ENCODE assay signal across 14 cellular contexts in genomic region chr1:29682918-29683314, GRCh38.
A peak's percentile ranks its signal among the peaks of the same experiment; 100 is the strongest.
DNase-seq lines count a peak whose midpoint lies in the region; ATAC-seq, FAIRE-seq and TF ChIP-seq lines count a peak whose summit lies in the region.
"Had no signal": no experiment of that assay in that cellular context is flagged by ENCODE, and none has a peak within 500 bp of the region (broad histone marks: within the 10 kb centered on the region; RNA-seq: fewer than 3 reads in every experiment).

No MANE protein-coding gene starts in this region.

- no peak overlapping the region for H2AK5ac ChIP-seq in mesenchymal stem cell (ENCODE audit: low read length, severe bottlenecking)

- H3K79me1 ChIP-seq in mesenchymal stem cell (replicated peaks; ENCODE audit: low read length, poor library complexity, severe bottlenecking): no peaks in the 10 kb centered on the region

- no peaks in the 10 kb centered on the region for H3K36me3 Mint-ChIP-seq in neural crest cell (ENCODE audit: low read depth)
- H3K36me3 Mint-ChIP-seq: naive B cell had no signal

- H3K9me3 ChIP-seq in adipocyte (ENCODE audit: control insufficient read depth, low read length) (no peaks in the 10 kb centered on the region), HepG2 (ENCODE audit: low read length) (no peaks in the 10 kb centered on the region), mesenchymal stem cell (ENCODE audit: control insufficient read depth, low read length) (no peaks in the 10 kb centered on the region)
- H3K9me3 ChIP-seq: esophagus muscularis mucosa had no signal

- POLR2A ChIA-PET in HepG2 (lab: Yijun Ruan, JAX): no interaction called here

- 0% methylated on average over 1 of the region's 3 CpGs for WGBS in HepG2 (ENCODE audit: low lambda C conversion rate)
- 47% methylated on average over 2 of the region's 3 CpGs for WGBS in mesenchymal stem cell

- H3K14ac ChIP-seq in mesenchymal stem cell (ENCODE audit: low read length in 2 of 2): no peak overlapping the region

- H3K4me2 ChIP-seq in HepG2 (ENCODE audit: low read depth, low read length) (no peak overlapping the region), mesenchymal stem cell (ENCODE audit: low read length, poor library complexity, severe bottlenecking) (no peak overlapping the region)

- H3K9ac ChIP-seq in adipocyte (ENCODE audit: low read length): no peak overlapping the region
- no peak overlapping the region for H3K9ac ChIP-seq in HepG2 (ENCODE audit: insufficient read depth, low read depth, low read length)
- H3K9ac ChIP-seq in mesenchymal stem cell (ENCODE audit: low read length): no peak overlapping the region

- TF ChIP-seq EP300 in HepG2 (IDR thresholded peaks at IDR 0.05; ENCODE audit: low read depth in 2 of 2, low read length in 2 of 2): no peak
- no peak for TF ChIP-seq EP300 in HepG2 (CRISPR knock-in tag; IDR thresholded peaks at IDR 0.05; ENCODE audit: borderline replicate concordance)

- H2BK5ac ChIP-seq in mesenchymal stem cell (ENCODE audit: low read depth, low read length, poor library complexity, severe bottlenecking): no peak overlapping the region

- peak overlapping the region; percentile 3 for H3K27ac Mint-ChIP-seq in neural crest cell (ENCODE audit: unreplicated experiment)
- H3K27ac Mint-ChIP-seq: naive B cell had no signal

- no peak overlapping the region for H4K91ac ChIP-seq in mesenchymal stem cell (ENCODE audit: low read length)

- no peak overlapping the region for H3K23ac ChIP-seq in mesenchymal stem cell (ENCODE audit: low read length in 2 of 2)

- no peaks in the 10 kb centered on the region for H3K36me3 ChIP-seq in adipocyte (ENCODE audit: control insufficient read depth, insufficient read depth, low read length, severe bottlenecking)
- H3K36me3 ChIP-seq in HepG2 (replicated peaks in 1 of 2; ENCODE audit: control insufficient read depth in 1 of 2, insufficient read depth in 2 of 2, low read length in 2 of 2): no peaks in the 10 kb centered on the region
- no peaks in the 10 kb centered on the region for H3K36me3 ChIP-seq in mesenchymal stem cell (ENCODE audit: control insufficient read depth in 1 of 2, insufficient read depth in 2 of 2, low read depth in 1 of 2, low read length in 2 of 2)
- H3K36me3 ChIP-seq: brain microvascular endothelial cell, esophagus muscularis mucosa had no signal

- no peak for FAIRE-seq in HepG2 (lab: Jason Lieb, UNC)
- FAIRE-seq: TTC549 had no signal

- no peak overlapping the region for H2BK12ac ChIP-seq in mesenchymal stem cell (ENCODE audit: low read length in 2 of 2)

- H3K27me3 ChIP-seq in adipocyte (replicated peaks; ENCODE audit: control insufficient read depth, insufficient read depth, low read length) (peaks cover 9% of the 10 kb centered on the region), HepG2 (ENCODE audit: control insufficient read depth in 1 of 2, insufficient read depth in 2 of 2, low read length in 2 of 2) (peaks cover 0 to 3% of the 10 kb centered on the region in 2 experiments; a peak in 3 of 5 replicates), mesenchymal stem cell (ENCODE audit: control insufficient read depth in 1 of 2, insufficient read depth in 1 of 2, low read length in 2 of 2) (peaks cover 0 to 18% of the 10 kb centered on the region in 2 experiments)
- H3K27me3 ChIP-seq: brain microvascular endothelial cell had no signal

- H3K4me3 Mint-ChIP-seq in neural crest cell: no peak overlapping the region
- H3K4me3 Mint-ChIP-seq: naive B cell had no signal

- H3K18ac ChIP-seq in mesenchymal stem cell (ENCODE audit: low read depth in 1 of 2, low read length in 2 of 2): no peak overlapping the region

- no peak overlapping the region for H3K4me3 ChIP-seq in adipocyte (ENCODE audit: low read length)
- no peak overlapping the region for H3K4me3 ChIP-seq in HepG2 (replicated peaks in 1 of 3; ENCODE audit: insufficient read depth in 1 of 3, low read depth in 2 of 3, low read length in 3 of 3)
- H3K4me3 ChIP-seq in mesenchymal stem cell (ENCODE audit: insufficient read depth in 1 of 2, low read depth in 1 of 2, low read length in 2 of 2): no peak overlapping the region
- H3K4me3 ChIP-seq: esophagus muscularis mucosa had no signal

- no peak overlapping the region for H2BK15ac ChIP-seq in mesenchymal stem cell (ENCODE audit: low read depth, poor library complexity, severe bottlenecking)

- no peaks in the 10 kb centered on the region for H3K27me3 Mint-ChIP-seq in neural crest cell (ENCODE audit: low read depth)

- no TSS peak for BruUV-seq in HepG2 (replicated peaks; lab: Mats Ljungman, UMichigan)

- no peaks in the 10 kb centered on the region for H3K9me3 Mint-ChIP-seq in neural crest cell
- H3K9me3 Mint-ChIP-seq: naive B cell had no signal

- intact Hi-C loops in HepG2 (cut with micrococcal nuclease; ENCODE audit: unreplicated experiment): no loop called here

- TF ChIP-seq CTCF in neural crest cell (conservative IDR thresholded peaks at IDR 0.05) (no peak), HepG2 (CRISPR knock-in tag; IDR thresholded peaks at IDR 0.05) (no peak)

- no peak overlapping the region for H4K8ac ChIP-seq in mesenchymal stem cell (ENCODE audit: low read length)

- DNase-seq in Daoy (ENCODE audit: low read depth) (peak; percentile 39), NCI-H1092 treated with DMSO at 0.1 percent for 48 hours (lab: John Stamatoyannopoulos, UW) (peak; percentile 89), adipocyte (ENCODE audit: low read depth) (peak; percentile 10), neural crest cell (ENCODE audit: low read depth, low spot score) (no peak), HepG2 (ENCODE audit: low spot score) (no peak), mesenchymal stem cell (no peak), GOT3 (lab: John Stamatoyannopoulos, UW) (no peak)
- DNase-seq: activated T-cell treated with anti-CD3 and anti-CD28 coated beads, Interleukin-2, amount 50 U/mL, for 1 hour; brain microvascular endothelial cell; DMS53; naive B cell had no signal

- no peaks in the 10 kb centered on the region for H3K79me2 ChIP-seq in HepG2 (ENCODE audit: insufficient read depth, low read length)

- no peaks in the 10 kb centered on the region for H4K20me1 ChIP-seq in HepG2 (ENCODE audit: insufficient read depth, low read length)

- in situ Hi-C loops in HepG2 (cut with HindIII; ENCODE audit: extremely low pct_ligation_motif_present, low pct_unique_long_range_greater_than_20kb): no loop called here

- no peak overlapping the region for H3K4ac ChIP-seq in mesenchymal stem cell (ENCODE audit: low read depth in 1 of 2, low read length in 2 of 2)

- H3K27ac ChIP-seq in HepG2 (ENCODE audit: extremely low read length, insufficient read depth, low read length): no peak overlapping the region
- no peak overlapping the region for H3K27ac ChIP-seq in mesenchymal stem cell (ENCODE audit: low read length, poor library complexity, severe bottlenecking)
- H3K27ac ChIP-seq: brain microvascular endothelial cell, esophagus muscularis mucosa had no signal

- H3K4me1 Mint-ChIP-seq in neural crest cell: peaks cover 26% of the 10 kb centered on the region

- H3K4me1 ChIP-seq in adipocyte (ENCODE audit: control insufficient read depth, insufficient read depth, low read length): peaks cover 8% of the 10 kb centered on the region
- no peaks in the 10 kb centered on the region for H3K4me1 ChIP-seq in HepG2 (ENCODE audit: insufficient read depth, low read length)
- peaks cover 13% of the 10 kb centered on the region for H3K4me1 ChIP-seq in mesenchymal stem cell (ENCODE audit: control insufficient read depth, insufficient read depth, low read depth, low read length)

- CTCF ChIA-PET in HepG2 (lab: Yijun Ruan, JAX; ENCODE audit: low intra/inter-chr PET ratio, low total read pairs): no interaction called here

- no peak for TF ChIP-seq POLR2A in HepG2 (IDR thresholded peaks at IDR 0.05; ENCODE audit: insufficient read depth in 1 of 2, low read depth in 2 of 2, low read length in 2 of 2)

- ATAC-seq in HepG2 (no peak), GM18868 (IDR thresholded peaks at IDR 0.05; ENCODE audit: unreplicated experiment) (no peak)

- H2AFZ ChIP-seq in HepG2 (ENCODE audit: low read length) (no peak overlapping the region), mesenchymal stem cell (ENCODE audit: low read depth, low read length) (no peak overlapping the region)

- TF ChIP-seq RAD21 in HepG2 (CRISPR knock-in tag; IDR thresholded peaks at IDR 0.05): no peak

- no peak overlapping the region for H2BK120ac ChIP-seq in mesenchymal stem cell (ENCODE audit: low read depth, low read length)

TF ChIP-seq in HepG2, 621 proteins besides CTCF, POLR2A, EP300 and RAD21:
- TF ChIP-seq HDAC6 (IDR thresholded peaks at IDR 0.05; ENCODE audit: low read depth, low read length) (no peak), ZFP41 (CRISPR knock-in tag; IDR thresholded peaks at IDR 0.05; ENCODE audit: borderline replicate concordance) (no peak)

Comparison
In these comparisons a context has a peak if more than half of its experiments do, and no peak if none do; other contexts are left out.
1. DNase-seq: peak in Daoy (single experiment), NCI-H1092 treated with DMSO at 0.1 percent for 48 hours (single experiment) and adipocyte (single experiment); none in neural crest cell (single experiment), HepG2 (single experiment), mesenchymal stem cell (single experiment) and GOT3 (single experiment).